16 cellular contexts compared by ENCODE assay signal in genomic region chr20:25254571-25254970, GRCh38. TPM values are rescaled to one million over a fixed set of nuclear protein-coding genes. Genes with fewer than 3 reads are reported as not detected.
A peak's percentile ranks its signal among the peaks of the same experiment; 100 is the strongest.
DNase-seq lines count a peak whose midpoint lies in the region; ATAC-seq and TF ChIP-seq lines count a peak whose summit lies in the region.
"Had no signal": no experiment of that assay in that cellular context is flagged by ENCODE, and none has a peak within 500 bp of the region (broad histone marks: within the 10 kb centered on the region; RNA-seq: fewer than 3 reads in every experiment).

No MANE protein-coding gene starts in this region.

- H3K4me3 ChIP-seq in cardiac muscle cell (no peak overlapping the region), upper lobe of right lung (no peak overlapping the region)
- H3K4me3 ChIP-seq: breast epithelium, mucosa of descending colon, psoas muscle had no signal

- H3K4me3 Mint-ChIP-seq in neural crest cell, result peak overlapping the region; percentile 4
- H3K4me3 Mint-ChIP-seq: activated naive CD4-positive, alpha-beta T cell treated with anti-CD3 and anti-CD28 coated beads for 36 hours had no signal

- intact Hi-C loops in Right ventricle myocardium inferior (cut with DNase I) (loop anchor here (5.0 kb wide), 1 partner anchor 38 kb away; no protein-coding TSS in a partner anchor), cardiac septum (cut with DNase I) (no loop called here), upper lobe of right lung (cut with DNase I) (no loop called here)

- H3K27ac ChIP-seq in cardiac muscle cell, result peak overlapping the region; percentile 97
- peak overlapping the region; percentile 64 for H3K27ac ChIP-seq in upper lobe of right lung
- H3K27ac ChIP-seq: psoas muscle had no signal

- H3K27me3 Mint-ChIP-seq in neural crest cell (ENCODE audit: low read depth), result no peaks in the 10 kb centered on the region

- DNase-seq in Right ventricle myocardium inferior (ENCODE audit: missing footprints) (no peak), cardiac septum (ENCODE audit: low spot score) (no peak), cardiac muscle cell (ENCODE audit: low read depth in 1 of 2, low spot score in 1 of 2) (peak in 1 of 2 donors; percentile 57), neural crest cell (ENCODE audit: low read depth, low spot score) (no peak), upper lobe of right lung (no peak)
- no peak for DNase-seq in stimulated activated CD4-positive, alpha-beta T cell treated with anti-CD3 and anti-CD28 coated beads, Interleukin-4, amount 100 ng/mL, for 24 hours
- DNase-seq: activated naive CD4-positive, alpha-beta T cell treated with anti-CD3 and anti-CD28 coated beads for 36 hours; NCI-H1694; NCI-H446; SW 1271; trophoblast cell had no signal

- no peaks in the 10 kb centered on the region for H3K9me3 ChIP-seq in cardiac muscle cell (ENCODE audit: low read depth)
- H3K9me3 ChIP-seq in upper lobe of right lung, result no peaks in the 10 kb centered on the region
- H3K9me3 ChIP-seq: breast epithelium, mucosa of descending colon, psoas muscle had no signal

- no peak overlapping the region for H3K27ac Mint-ChIP-seq in neural crest cell (ENCODE audit: unreplicated experiment)
- H3K27ac Mint-ChIP-seq: activated naive CD4-positive, alpha-beta T cell treated with anti-CD3 and anti-CD28 coated beads for 36 hours had no signal

- H3K4me1 Mint-ChIP-seq in neural crest cell, result peaks cover 45% of the 10 kb centered on the region

- peaks cover 14% of the 10 kb centered on the region for H3K36me3 Mint-ChIP-seq in neural crest cell (ENCODE audit: low read depth)

- H3K27me3 ChIP-seq in cardiac muscle cell, result no peaks in the 10 kb centered on the region
- no peaks in the 10 kb centered on the region for H3K27me3 ChIP-seq in upper lobe of right lung
- H3K27me3 ChIP-seq: breast epithelium had no signal

- H3K9me3 Mint-ChIP-seq in neural crest cell, result no peaks in the 10 kb centered on the region
- H3K9me3 Mint-ChIP-seq: activated naive CD4-positive, alpha-beta T cell treated with anti-CD3 and anti-CD28 coated beads for 36 hours had no signal

- peaks cover 86% of the 10 kb centered on the region for H3K4me1 ChIP-seq in cardiac muscle cell (ENCODE audit: low read depth)
- H3K4me1 ChIP-seq in upper lobe of right lung, result peaks cover 44% of the 10 kb centered on the region
- H3K4me1 ChIP-seq: breast epithelium had no signal

- peaks cover 3% of the 10 kb centered on the region for H3K36me3 ChIP-seq in cardiac muscle cell
- peaks cover 5% of the 10 kb centered on the region for H3K36me3 ChIP-seq in upper lobe of right lung
- H3K36me3 ChIP-seq: breast epithelium had no signal

- peak; percentile 40 for ATAC-seq in Right ventricle myocardium inferior
- ATAC-seq in upper lobe of right lung, result no peak
- no peak for ATAC-seq in HG02623 (IDR thresholded peaks at IDR 0.05; ENCODE audit: unreplicated experiment)
- ATAC-seq in GM18867 (IDR thresholded peaks at IDR 0.05; ENCODE audit: unreplicated experiment), result no peak

- TF ChIP-seq CTCF in cardiac muscle cell (IDR thresholded peaks at IDR 0.05; ENCODE audit: low read depth, low read length) (no peak), neural crest cell (conservative IDR thresholded peaks at IDR 0.05) (no peak), upper lobe of right lung (IDR thresholded peaks at IDR 0.05) (no peak)

RNA-seq across cellular contexts. Expression of gene PYGB, which starts 6.7 kb away (rescaled TPM):
- total RNA-seq in Right ventricle myocardium inferior (174 TPM), cardiac septum (386 TPM), cardiac muscle cell (243 and 268 TPM in 2 replicates), neural crest cell (71.1 and 77.1 TPM in 2 replicates), upper lobe of right lung (61.1 TPM)
- polyA plus RNA-seq in cardiac muscle cell, result 178 and 192 TPM in 2 replicates

RNA-seq across cellular contexts. Expression of gene ENTPD6, which starts 59.1 kb away (rescaled TPM):
- total RNA-seq in Right ventricle myocardium inferior (132 TPM), cardiac septum (102 TPM), cardiac muscle cell (107 and 110 TPM in 2 replicates), neural crest cell (70.0 and 73.4 TPM in 2 replicates), upper lobe of right lung (75.6 TPM)
- polyA plus RNA-seq in cardiac muscle cell, result 95.7 and 107 TPM in 2 replicates
